In genomic region chr19:34254552-34255432, GRCh38 we compare ENCODE assay signal across 2 cellular contexts.
TF ChIP-seq lines count a peak whose summit lies in the region.

Gene GARRE1, plus strand, starts transcription at chr19:34254554. Its CDS starts 45,920 bp downstream, at chr19:34300474.

TF ChIP-seq in HEK293, 187 proteins besides CTCF, POLR2A, EP300 and RAD21 (continued from another document and continues in another):
- peak; percentile 78 for TF ChIP-seq IKZF3 (tag by site-specific recombination; IDR thresholded peaks at IDR 0.05)
- TF ChIP-seq KLF9 (tag by site-specific recombination; IDR thresholded peaks at IDR 0.05; ENCODE audit: low read depth): peak; percentile 88
- TF ChIP-seq ZBTB21 (tag by site-specific recombination; IDR thresholded peaks at IDR 0.05): no peak
- TF ChIP-seq ZNF677 (tag by site-specific recombination; IDR thresholded peaks at IDR 0.05): peak; percentile 79
- TF ChIP-seq ZNF157 (tag by site-specific recombination; IDR thresholded peaks at IDR 0.05): no peak
- TF ChIP-seq ZEB2 (tag by site-specific recombination; IDR thresholded peaks at IDR 0.05): peak; percentile 32; the same call in 1 of the 2 replicates
- TF ChIP-seq ZFP41 (tag by site-specific recombination; IDR thresholded peaks at IDR 0.05; ENCODE audit: borderline replicate concordance): no peak
- peak; percentile 51 for TF ChIP-seq SP2 (tag by site-specific recombination; IDR thresholded peaks at IDR 0.05)
- peak; percentile 61 for TF ChIP-seq ZBTB48 (tag by site-specific recombination; IDR thresholded peaks at IDR 0.05)
- TF ChIP-seq ZBTB8A (tag by site-specific recombination; IDR thresholded peaks at IDR 0.05): peak; percentile 77
- peak; percentile 13; the same call in 1 of the 2 replicates for TF ChIP-seq ZIC2 (tag by site-specific recombination; IDR thresholded peaks at IDR 0.05)
- no peak for TF ChIP-seq ZNF292 (tag by site-specific recombination; IDR thresholded peaks at IDR 0.05; ENCODE audit: borderline replicate concordance, low read depth)
- peak; percentile 33; the same call in 1 of the 2 replicates for TF ChIP-seq ZNF76 (tag by site-specific recombination; IDR thresholded peaks at IDR 0.05; ENCODE audit: borderline replicate concordance, low read depth)
- TF ChIP-seq GLI2 (tag by site-specific recombination; IDR thresholded peaks at IDR 0.05; ENCODE audit: borderline replicate concordance, low read depth): no peak
- TF ChIP-seq ZNF555 (tag by site-specific recombination; conservative IDR thresholded peaks at IDR 0.05): no peak
- TF ChIP-seq ZNF133 (tag by site-specific recombination; IDR thresholded peaks at IDR 0.05): no peak
- TF ChIP-seq YY1 (tag by site-specific recombination; IDR thresholded peaks at IDR 0.05): peak; percentile 26; the same call in 1 of the 2 replicates
- 0 out of 2 replicates have a peak, but pooled peaks have one; percentile 15 for TF ChIP-seq SP3 (tag by site-specific recombination; IDR thresholded peaks at IDR 0.05)
- peak; percentile 85 for TF ChIP-seq KLF17 (tag by site-specific recombination; IDR thresholded peaks at IDR 0.05)
- peak; percentile 46; the same call in 1 of the 2 replicates for TF ChIP-seq ZNF341 (tag by site-specific recombination; IDR thresholded peaks at IDR 0.05; ENCODE audit: low read depth)
- peak; percentile 52; the same call in 1 of the 2 replicates for TF ChIP-seq ZBTB44 (tag by site-specific recombination; IDR thresholded peaks at IDR 0.05)
- TF ChIP-seq ZNF600 (tag by site-specific recombination; IDR thresholded peaks at IDR 0.05): peak; percentile 48; the same call in 1 of the 2 replicates
- TF ChIP-seq KLF10 (tag by site-specific recombination; IDR thresholded peaks at IDR 0.05): peak; percentile 86
- no peak for TF ChIP-seq ZNF558 (tag by site-specific recombination; IDR thresholded peaks at IDR 0.05)
- no peak for TF ChIP-seq ZNF211 (tag by site-specific recombination; IDR thresholded peaks at IDR 0.05; ENCODE audit: low read depth)
- peak; percentile 89 for TF ChIP-seq ZBTB26 (tag by site-specific recombination; optimal IDR thresholded peaks at IDR 0.05)
- TF ChIP-seq SP7 (tag by site-specific recombination; IDR thresholded peaks at IDR 0.05): peak; percentile 18
- peak; percentile 90 for TF ChIP-seq ZNF660 (tag by site-specific recombination; IDR thresholded peaks at IDR 0.05)
- no peak for TF ChIP-seq ZNF701 (tag by site-specific recombination; IDR thresholded peaks at IDR 0.05)
- TF ChIP-seq ZNF561 (tag by site-specific recombination; IDR thresholded peaks at IDR 0.05; ENCODE audit: borderline replicate concordance): peak; percentile 96
- TF ChIP-seq SALL2 (tag by site-specific recombination; IDR thresholded peaks at IDR 0.05; ENCODE audit: borderline replicate concordance): no peak
- TF ChIP-seq ZNF449 (tag by site-specific recombination; IDR thresholded peaks at IDR 0.05): 0 out of 2 replicates have a peak, but pooled peaks have one; percentile 22
- 0 out of 2 replicates have a peak, but pooled peaks have one; percentile 51 for TF ChIP-seq ZNF37A (tag by site-specific recombination; IDR thresholded peaks at IDR 0.05)
- no peak for TF ChIP-seq ZNF2 (tag by site-specific recombination; IDR thresholded peaks at IDR 0.05)
- TF ChIP-seq ZNF48 (tag by site-specific recombination; IDR thresholded peaks at IDR 0.05): no peak
- TF ChIP-seq ZNF112 (tag by site-specific recombination; IDR thresholded peaks at IDR 0.05): no peak
- no peak for TF ChIP-seq ZNF140 (tag by site-specific recombination; IDR thresholded peaks at IDR 0.05)

TF ChIP-seq in H1, 55 proteins besides CTCF, POLR2A, EP300 and RAD21 (continued from another document):
- TF ChIP-seq CHD7 (IDR thresholded peaks at IDR 0.05; ENCODE audit: insufficient replicate concordance, low read length): no peak
- TF ChIP-seq KDM1A (IDR thresholded peaks at IDR 0.05; ENCODE audit: borderline replicate concordance, low read length): no peak
- TF ChIP-seq POLR2AphosphoS5 (IDR thresholded peaks at IDR 0.05; ENCODE audit: low read depth, low read length): no peak; the same call in 1 of the 2 replicates
- no peak for TF ChIP-seq SP4 (IDR thresholded peaks at IDR 0.05; ENCODE audit: low read length)
- TF ChIP-seq NRF1 (IDR thresholded peaks at IDR 0.05; ENCODE audit: low read depth, low read length): no peak
- no peak for TF ChIP-seq TBP (IDR thresholded peaks at IDR 0.05; ENCODE audit: low read depth, low read length)
- no peak for TF ChIP-seq JUN (IDR thresholded peaks at IDR 0.05; ENCODE audit: low read depth, low read length)
- TF ChIP-seq SIRT6 (IDR thresholded peaks at IDR 0.05; ENCODE audit: low read length): no peak
- TF ChIP-seq SIN3A (conservative IDR thresholded peaks at IDR 0.05 in 1 of 2, IDR thresholded peaks at IDR 0.05 in 1 of 2; ENCODE audit: low read depth in 1 of 2, low read length in 2 of 2): no peak; a peak in 1 of 4 replicates
- TF ChIP-seq SUZ12 (IDR thresholded peaks at IDR 0.05; ENCODE audit: low read length): no peak
- TF ChIP-seq HDAC6 (IDR thresholded peaks at IDR 0.05; ENCODE audit: low read depth, low read length): no peak
- no peak for TF ChIP-seq JUND (IDR thresholded peaks at IDR 0.05; ENCODE audit: low read length)
- peak; percentile 48 for TF ChIP-seq ASH2L (IDR thresholded peaks at IDR 0.05; ENCODE audit: low read length)
- TF ChIP-seq SIX5 (IDR thresholded peaks at IDR 0.05; ENCODE audit: low read depth, low read length): no peak
- no peak for TF ChIP-seq RXRA (IDR thresholded peaks at IDR 0.05; ENCODE audit: insufficient read depth, low read depth, low read length)
- peak; percentile 21; the same call in 1 of the 2 replicates for TF ChIP-seq CREB1 (IDR thresholded peaks at IDR 0.05)
- no peak for TF ChIP-seq FOSL1 (IDR thresholded peaks at IDR 0.05; ENCODE audit: insufficient read depth, low read depth, low read length)
- peak; percentile 85 for TF ChIP-seq RBBP5 (IDR thresholded peaks at IDR 0.05; ENCODE audit: borderline replicate concordance, low read depth, low read length)
- no peak for TF ChIP-seq KDM5A (IDR thresholded peaks at IDR 0.05; ENCODE audit: low read length)
- no peak for TF ChIP-seq EZH2 (IDR thresholded peaks at IDR 0.05; ENCODE audit: low read depth, low read length, severe bottlenecking)
- no peak for TF ChIP-seq SAP30 (IDR thresholded peaks at IDR 0.05; ENCODE audit: insufficient read depth, insufficient replicate concordance, low read length)
- no peak for TF ChIP-seq CBX8 (IDR thresholded peaks at IDR 0.05; ENCODE audit: borderline replicate concordance, low read depth, low read length)
- TF ChIP-seq E2F6 (IDR thresholded peaks at IDR 0.05): no peak
- 0 out of 2 replicates have a peak, but pooled peaks have one; percentile 7 for TF ChIP-seq TAF1 (IDR thresholded peaks at IDR 0.05; ENCODE audit: low read depth, low read length)
- TF ChIP-seq GTF2F1 (IDR thresholded peaks at IDR 0.05; ENCODE audit: borderline replicate concordance, low read depth, low read length): no peak
- peak; percentile 51 for TF ChIP-seq KDM4A (IDR thresholded peaks at IDR 0.05; ENCODE audit: low read depth, low read length, severe bottlenecking)
- no peak for TF ChIP-seq ATF2 (IDR thresholded peaks at IDR 0.05; ENCODE audit: low read length)
- TF ChIP-seq CEBPB (IDR thresholded peaks at IDR 0.05; ENCODE audit: low read depth, low read length): no peak
- TF ChIP-seq SP2 (IDR thresholded peaks at IDR 0.05; ENCODE audit: low read length): no peak
- TF ChIP-seq HDAC2 (IDR thresholded peaks at IDR 0.05; ENCODE audit: borderline replicate concordance in 1 of 2, low read depth in 2 of 2, low read length in 2 of 2): no peak
- no peak for TF ChIP-seq SRF (IDR thresholded peaks at IDR 0.05; ENCODE audit: low read depth, low read length)
- no peak for TF ChIP-seq RFX5 (IDR thresholded peaks at IDR 0.05; ENCODE audit: borderline replicate concordance, low read depth, low read length)
